In genomic region chr3:46078712-46079400, GRCh38 we compare ENCODE assay signal across 8 cellular contexts. TPM values are rescaled to one million over a fixed set of nuclear protein-coding genes. Genes with fewer than 3 reads are reported as not detected.
DNase-seq lines count a peak whose midpoint lies in the region; ATAC-seq and TF ChIP-seq lines count a peak whose summit lies in the region.

No MANE protein-coding gene starts in this region.

- peaks cover 19% of the 10 kb centered on the region for H3K27me3 ChIP-seq in DOHH2 (ENCODE audit: control insufficient read depth, low read length)
- H3K27me3 ChIP-seq in right cardiac atrium (ENCODE audit: control insufficient read depth, insufficient read depth), result no peaks in the 10 kb centered on the region
- no peaks in the 10 kb centered on the region for H3K27me3 ChIP-seq in sigmoid colon

- H4K20me1 ChIP-seq in DOHH2 (ENCODE audit: control insufficient read depth, insufficient read depth, low read depth, low read length), result no peaks in the 10 kb centered on the region

- TF ChIP-seq EP300 in sigmoid colon (IDR thresholded peaks at IDR 0.05), result no peak

- TF ChIP-seq CTCF in DOHH2 (IDR thresholded peaks at IDR 0.05; ENCODE audit: low read depth, low read length, poor library complexity, severe bottlenecking) (peak; percentile 100), sigmoid colon (IDR thresholded peaks at IDR 0.05) (peak; percentile 94 to 99 (median 99))

- intact Hi-C loops in right cardiac atrium (cut with DNase I), result loop anchor here (1.0 to 5.0 kb wide), 4 partner anchors 140 to 317 kb away; no protein-coding TSS in a partner anchor
- intact Hi-C loops in sigmoid colon (cut with DNase I), result loop anchor here (1.0 to 5.0 kb wide), 4 partner anchors 82 to 318 kb away; partner anchors contain the start of genes FYCO1 and LZTFL1

- H3K4me2 ChIP-seq in DOHH2 (ENCODE audit: low read length), result 0 out of 2 replicates have a peak overlapping the region, but pooled peaks have one; percentile 15

- no peaks in the 10 kb centered on the region for H3K36me3 ChIP-seq in DOHH2 (ENCODE audit: control insufficient read depth, low read length)
- no peaks in the 10 kb centered on the region for H3K36me3 ChIP-seq in sigmoid colon

- H3K4me1 ChIP-seq in DOHH2 (ENCODE audit: control insufficient read depth, low read length) (no peaks in the 10 kb centered on the region), right cardiac atrium (ENCODE audit: control insufficient read depth, insufficient read depth, low read length) (no peaks in the 10 kb centered on the region), sigmoid colon (peaks cover 0 to 5% (median 0%) of the 10 kb centered on the region in 4 donors)

- H3K4me3 ChIP-seq in DOHH2 (ENCODE audit: low read length), result no peak overlapping the region
- H3K4me3 ChIP-seq in right cardiac atrium (ENCODE audit: low read length), result no peak overlapping the region
- H3K4me3 ChIP-seq in sigmoid colon, result peak overlapping the region in 1 of 4 donors; percentile 26

- H3K9me3 ChIP-seq in DOHH2 (ENCODE audit: control insufficient read depth, insufficient read depth, low read length) (no peaks in the 10 kb centered on the region), right cardiac atrium (ENCODE audit: control insufficient read depth, low read length) (no peaks in the 10 kb centered on the region), sigmoid colon (no peaks in the 10 kb centered on the region)

- DNase-seq in NCI-H2029 treated with DMSO at 0.1 percent for 48 hours (lab: John Stamatoyannopoulos, UW) (peak; percentile 93), T-helper 2 cell (peak; percentile 48 to 86 (median 79)), anterior cingulate cortex (lab: John Stamatoyannopoulos, UW) (peak in 54 of 58 donors; percentile 18 to 89 (median 72)), right cardiac atrium (peak; percentile 83 to 94 (median 88)), sigmoid colon (peak; percentile 95)

- no peaks in the 10 kb centered on the region for H3K79me2 ChIP-seq in DOHH2 (ENCODE audit: control insufficient read depth, low read length)

- H3K27ac ChIP-seq in DOHH2 (ENCODE audit: low read depth, low read length) (no peak overlapping the region), right cardiac atrium (ENCODE audit: low read length) (no peak overlapping the region), sigmoid colon (no peak overlapping the region)

- H3F3A ChIP-seq in DOHH2 (ENCODE audit: control insufficient read depth, insufficient read depth), result no peaks in the 10 kb centered on the region

- ATAC-seq in HG02610 (IDR thresholded peaks at IDR 0.05; ENCODE audit: unreplicated experiment), result peak; percentile 58
- peak; percentile 94 to 97 for ATAC-seq in right cardiac atrium
- no peak for ATAC-seq in GM19452 (IDR thresholded peaks at IDR 0.05; ENCODE audit: unreplicated experiment)

- TF ChIP-seq POLR2A in sigmoid colon (IDR thresholded peaks at IDR 0.05), result no peak

- no peaks in the 10 kb centered on the region for H3K9me2 ChIP-seq in DOHH2 (replicated peaks; ENCODE audit: control insufficient read depth, low read length)

- WGBS in right cardiac atrium, result 9% methylated on average over 11 of the region's 11 CpGs
- WGBS in sigmoid colon, 2 donors, result 8 to 12% methylated on average over 11 of the region's 11 CpGs

RNA-seq across cellular contexts. Expression of gene XCR1, which starts 51.6 kb away (rescaled TPM):
- total RNA-seq in right cardiac atrium (under 1 TPM in 1 of 4 donors, not detected in 3; 0.06 TPM), sigmoid colon (under 1 TPM in 1 of 4 donors, not detected in 3; under 0.01 TPM)
- polyA plus RNA-seq in right cardiac atrium (not detected), sigmoid colon (1 to 10 TPM in 1 of 3 donors, not detected in 2; 3.5 TPM)
